1 cellular context compared by ENCODE assay signal in the genomic region with DNA sequence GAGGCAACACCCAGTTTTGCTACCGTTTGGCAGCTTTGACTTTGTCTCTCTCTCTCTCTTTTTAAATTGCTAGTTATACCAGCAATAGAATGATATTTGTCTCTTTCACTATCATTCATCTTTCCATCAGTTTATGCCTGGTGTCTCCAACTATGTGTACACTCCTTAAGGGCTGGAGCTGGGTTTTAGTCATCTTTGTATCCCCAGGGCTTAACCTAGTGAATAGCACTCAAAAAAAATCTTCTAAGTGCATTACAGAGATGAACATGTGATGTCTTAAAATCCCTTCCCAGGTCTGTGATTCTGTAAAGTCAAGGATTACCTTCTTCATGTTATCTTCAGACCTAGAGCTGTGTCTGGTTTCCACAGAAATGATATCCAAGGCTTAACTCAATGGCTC.
TF ChIP-seq lines count a peak whose summit lies in the region.

No MANE protein-coding gene starts in this region.

TF ChIP-seq in GM23338, 12 proteins besides CTCF, POLR2A, EP300 and RAD21 (continued from another document):
- TF ChIP-seq, protein P1, sequence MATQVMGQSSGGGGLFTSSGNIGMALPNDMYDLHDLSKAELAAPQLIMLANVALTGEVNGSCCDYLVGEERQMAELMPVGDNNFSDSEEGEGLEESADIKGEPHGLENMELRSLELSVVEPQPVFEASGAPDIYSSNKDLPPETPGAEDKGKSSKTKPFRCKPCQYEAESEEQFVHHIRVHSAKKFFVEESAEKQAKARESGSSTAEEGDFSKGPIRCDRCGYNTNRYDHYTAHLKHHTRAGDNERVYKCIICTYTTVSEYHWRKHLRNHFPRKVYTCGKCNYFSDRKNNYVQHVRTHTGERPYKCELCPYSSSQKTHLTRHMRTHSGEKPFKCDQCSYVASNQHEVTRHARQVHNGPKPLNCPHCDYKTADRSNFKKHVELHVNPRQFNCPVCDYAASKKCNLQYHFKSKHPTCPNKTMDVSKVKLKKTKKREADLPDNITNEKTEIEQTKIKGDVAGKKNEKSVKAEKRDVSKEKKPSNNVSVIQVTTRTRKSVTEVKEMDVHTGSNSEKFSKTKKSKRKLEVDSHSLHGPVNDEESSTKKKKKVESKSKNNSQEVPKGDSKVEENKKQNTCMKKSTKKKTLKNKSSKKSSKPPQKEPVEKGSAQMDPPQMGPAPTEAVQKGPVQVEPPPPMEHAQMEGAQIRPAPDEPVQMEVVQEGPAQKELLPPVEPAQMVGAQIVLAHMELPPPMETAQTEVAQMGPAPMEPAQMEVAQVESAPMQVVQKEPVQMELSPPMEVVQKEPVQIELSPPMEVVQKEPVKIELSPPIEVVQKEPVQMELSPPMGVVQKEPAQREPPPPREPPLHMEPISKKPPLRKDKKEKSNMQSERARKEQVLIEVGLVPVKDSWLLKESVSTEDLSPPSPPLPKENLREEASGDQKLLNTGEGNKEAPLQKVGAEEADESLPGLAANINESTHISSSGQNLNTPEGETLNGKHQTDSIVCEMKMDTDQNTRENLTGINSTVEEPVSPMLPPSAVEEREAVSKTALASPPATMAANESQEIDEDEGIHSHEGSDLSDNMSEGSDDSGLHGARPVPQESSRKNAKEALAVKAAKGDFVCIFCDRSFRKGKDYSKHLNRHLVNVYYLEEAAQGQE (IDR thresholded peaks at IDR 0.05; ENCODE audit: unreplicated experiment) = no peak
- TF ChIP-seq, protein P2, sequence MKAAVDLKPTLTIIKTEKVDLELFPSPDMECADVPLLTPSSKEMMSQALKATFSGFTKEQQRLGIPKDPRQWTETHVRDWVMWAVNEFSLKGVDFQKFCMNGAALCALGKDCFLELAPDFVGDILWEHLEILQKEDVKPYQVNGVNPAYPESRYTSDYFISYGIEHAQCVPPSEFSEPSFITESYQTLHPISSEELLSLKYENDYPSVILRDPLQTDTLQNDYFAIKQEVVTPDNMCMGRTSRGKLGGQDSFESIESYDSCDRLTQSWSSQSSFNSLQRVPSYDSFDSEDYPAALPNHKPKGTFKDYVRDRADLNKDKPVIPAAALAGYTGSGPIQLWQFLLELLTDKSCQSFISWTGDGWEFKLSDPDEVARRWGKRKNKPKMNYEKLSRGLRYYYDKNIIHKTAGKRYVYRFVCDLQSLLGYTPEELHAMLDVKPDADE (IDR thresholded peaks at IDR 0.05) = no peak
- TF ChIP-seq EZH2phosphoT487 (IDR thresholded peaks at IDR 0.05; ENCODE audit: unreplicated experiment) (no peak), CREB1 (CRISPR knock-in tag; IDR thresholded peaks at IDR 0.05; ENCODE audit: low read depth) (no peak), NANOG (IDR thresholded peaks at IDR 0.05; ENCODE audit: borderline replicate concordance) (no peak), JUNB (IDR thresholded peaks at IDR 0.05; ENCODE audit: unreplicated experiment) (no peak)
